In genomic region chr16:588639-588888, GRCh38 we compare ENCODE assay signal across 9 cellular contexts. TPM values are rescaled to one million over a fixed set of nuclear protein-coding genes. Genes with fewer than 3 reads are reported as not detected.
DNase-seq lines count a peak whose midpoint lies in the region; ATAC-seq and TF ChIP-seq lines count a peak whose summit lies in the region.
"Had no signal": no experiment of that assay in that cellular context is flagged by ENCODE, and none has a peak within 500 bp of the region (broad histone marks: within the 10 kb centered on the region; RNA-seq: fewer than 3 reads in every experiment).

No MANE protein-coding gene starts in this region.

- TF ChIP-seq CTCF in C4-2B (conservative IDR thresholded peaks at IDR 0.05) = no peak
- no peak for TF ChIP-seq CTCF in epithelial cell of proximal tubule (conservative IDR thresholded peaks at IDR 0.05; ENCODE audit: low read depth, low read length)
- TF ChIP-seq CTCF in GM10266 (IDR thresholded peaks at IDR 0.05; ENCODE audit: control insufficient read depth, insufficient read depth, low read depth, missing control alignments) = no peak

- peak; percentile 7 for ATAC-seq in GM19452 (IDR thresholded peaks at IDR 0.05; ENCODE audit: unreplicated experiment)
- peak; percentile 13 for ATAC-seq in activated CD8-positive, alpha-beta T cell treated with anti-CD3 and anti-CD28 coated beads, Interleukin-2, amount 10 ng/mL, durations not matched to agents 7 days and 5 days

- H3K4me3 Mint-ChIP-seq in activated CD8-positive, alpha-beta T cell treated with anti-CD3 and anti-CD28 coated beads, Interleukin-2, amount 10 ng/mL, durations not matched to agents 7 days and 5 days = peak overlapping the region; percentile 84

- H3K4me1 ChIP-seq in neuron (ENCODE audit: insufficient read depth, low read length) = peaks cover 26% of the 10 kb centered on the region

- H3K27me3 ChIP-seq in neuron (ENCODE audit: insufficient read depth, low read length) = no peaks in the 10 kb centered on the region

- peaks cover 7% of the 10 kb centered on the region for H3K36me3 ChIP-seq in neuron (ENCODE audit: insufficient read depth, low read length)

- H3K9me3 Mint-ChIP-seq in activated CD8-positive, alpha-beta T cell treated with anti-CD3 and anti-CD28 coated beads, Interleukin-2, amount 10 ng/mL, durations not matched to agents 7 days and 5 days (ENCODE audit: insufficient read depth) = no peaks in the 10 kb centered on the region

- peaks cover 2% of the 10 kb centered on the region for H3K36me3 Mint-ChIP-seq in activated CD8-positive, alpha-beta T cell treated with anti-CD3 and anti-CD28 coated beads, Interleukin-2, amount 10 ng/mL, durations not matched to agents 7 days and 5 days (ENCODE audit: low read depth)

- POLR2A ChIA-PET in activated CD8-positive, alpha-beta T cell treated with anti-CD3 and anti-CD28 coated beads, Interleukin-2, amount 10 ng/mL, durations not matched to agents 7 days and 5 days (lab: Charles Lee) = interaction anchor here (0.7 to 1.4 kb wide), 6 partner anchors 9 to 1376 kb away, joined by 3 read pairs; partner anchors contain the start of genes METTL26, RPS2 and WFIKKN1

- no peaks in the 10 kb centered on the region for H3K27me3 Mint-ChIP-seq in activated CD8-positive, alpha-beta T cell treated with anti-CD3 and anti-CD28 coated beads, Interleukin-2, amount 10 ng/mL, durations not matched to agents 7 days and 5 days (ENCODE audit: low read depth)

- peak overlapping the region; percentile 99 for H3K27ac ChIP-seq in C4-2B

- CTCF ChIA-PET in activated CD8-positive, alpha-beta T cell treated with anti-CD3 and anti-CD28 coated beads, Interleukin-2, amount 10 ng/mL, durations not matched to agents 7 days and 5 days (lab: Charles Lee) = interaction anchor here (1.1 kb wide), 1 partner anchor 9 kb away, joined by 3 read pairs; no protein-coding TSS in a partner anchor

- no peak for DNase-seq in Jurkat, Clone E6-1 (ENCODE audit: low read depth, low spot score)
- DNase-seq in activated CD8-positive, alpha-beta T cell treated with anti-CD3 and anti-CD28 coated beads, Interleukin-2, amount 10 ng/mL, durations not matched to agents 7 days and 5 days = peak; percentile 75
- no peak for DNase-seq in epithelial cell of proximal tubule (ENCODE audit: low read depth)
- DNase-seq in GM10266 (ENCODE audit: extremely low spot score) = no peak
- DNase-seq in Kasumi-1 (lab: John Stamatoyannopoulos, UW) = no peak

- peaks cover 33% of the 10 kb centered on the region for H3K4me1 Mint-ChIP-seq in activated CD8-positive, alpha-beta T cell treated with anti-CD3 and anti-CD28 coated beads, Interleukin-2, amount 10 ng/mL, durations not matched to agents 7 days and 5 days (ENCODE audit: low read depth)

- peak overlapping the region; percentile 85 for H2AFZ ChIP-seq in neuron (ENCODE audit: low read depth, low read length)

- H3K9me3 ChIP-seq in neuron (ENCODE audit: low read length) = no peaks in the 10 kb centered on the region

- peak overlapping the region; percentile 91 for H3K4me3 ChIP-seq in Jurkat, Clone E6-1 (ENCODE audit: low read length)
- peak overlapping the region; percentile 76 for H3K4me3 ChIP-seq in epithelial cell of proximal tubule (ENCODE audit: low read depth, low read length)
- peak overlapping the region; percentile 80 for H3K4me3 ChIP-seq in neuron (ENCODE audit: low read length)

- H3K27ac Mint-ChIP-seq in activated CD8-positive, alpha-beta T cell treated with anti-CD3 and anti-CD28 coated beads, Interleukin-2, amount 10 ng/mL, durations not matched to agents 7 days and 5 days = peak overlapping the region; percentile 99

RNA-seq across cellular contexts. Expression of gene RAB40C, which starts 1.3 kb away (rescaled TPM):
- polyA plus RNA-seq in Jurkat, Clone E6-1 (2012; ENCODE audit: insufficient read depth, insufficient read length) = 20.7 TPM
- total RNA-seq in activated CD8-positive, alpha-beta T cell treated with anti-CD3 and anti-CD28 coated beads, Interleukin-2, amount 10 ng/mL, durations not matched to agents 7 days and 5 days = 10 to 100 TPM; 13.1 to 15.0 TPM
- 9.9 and 16.6 TPM in 2 replicates for total RNA-seq in epithelial cell of proximal tubule

RNA-seq across cellular contexts. Expression of gene PIGQ, which starts 18.8 kb away (rescaled TPM):
- polyA plus RNA-seq in Jurkat, Clone E6-1 (2012; ENCODE audit: insufficient read depth, insufficient read length) = 28.1 TPM
- 10 to 100 TPM; 41.2 to 43.0 TPM for total RNA-seq in activated CD8-positive, alpha-beta T cell treated with anti-CD3 and anti-CD28 coated beads, Interleukin-2, amount 10 ng/mL, durations not matched to agents 7 days and 5 days
- 45.3 and 60.9 TPM in 2 replicates for total RNA-seq in epithelial cell of proximal tubule

RNA-seq across cellular contexts. Expression of gene NHLRC4, which starts 21.8 kb away (rescaled TPM):
- not detected for polyA plus RNA-seq in Jurkat, Clone E6-1 (2012; ENCODE audit: insufficient read depth, insufficient read length)
- 1 to 10 TPM; 1.6 TPM for total RNA-seq in activated CD8-positive, alpha-beta T cell treated with anti-CD3 and anti-CD28 coated beads, Interleukin-2, amount 10 ng/mL, durations not matched to agents 7 days and 5 days
- total RNA-seq in epithelial cell of proximal tubule = 0.35 and 0.51 TPM in 2 replicates

RNA-seq across cellular contexts. Expression of gene PRR35, which starts 28.4 kb away (rescaled TPM):
- polyA plus RNA-seq in Jurkat, Clone E6-1 (2012; ENCODE audit: insufficient read depth, insufficient read length) = not detected
- not detected for total RNA-seq in activated CD8-positive, alpha-beta T cell treated with anti-CD3 and anti-CD28 coated beads, Interleukin-2, amount 10 ng/mL, durations not matched to agents 7 days and 5 days
- total RNA-seq in epithelial cell of proximal tubule = not detected in 2 replicates
- total RNA-seq: T-helper 1 cell treated with Interleukin-12 subunit alpha and Interleukin-12 subunit beta and Interleukin-4 antibody, amounts not matched to agents 30 ng/mL and 1 ng/mL, for 36 hours had no signal

RNA-seq across cellular contexts. Expression of gene WFIKKN1, which starts 42.2 kb away (rescaled TPM):
- not detected for polyA plus RNA-seq in Jurkat, Clone E6-1 (2012; ENCODE audit: insufficient read depth, insufficient read length)
- total RNA-seq in activated CD8-positive, alpha-beta T cell treated with anti-CD3 and anti-CD28 coated beads, Interleukin-2, amount 10 ng/mL, durations not matched to agents 7 days and 5 days = under 1 TPM; 0.47 to 0.68 TPM
- total RNA-seq in epithelial cell of proximal tubule = 0.07 TPM in 1 of 2 replicates, not detected in the other
